ENCODE assay signal across 8 cellular contexts in the genomic region with DNA sequence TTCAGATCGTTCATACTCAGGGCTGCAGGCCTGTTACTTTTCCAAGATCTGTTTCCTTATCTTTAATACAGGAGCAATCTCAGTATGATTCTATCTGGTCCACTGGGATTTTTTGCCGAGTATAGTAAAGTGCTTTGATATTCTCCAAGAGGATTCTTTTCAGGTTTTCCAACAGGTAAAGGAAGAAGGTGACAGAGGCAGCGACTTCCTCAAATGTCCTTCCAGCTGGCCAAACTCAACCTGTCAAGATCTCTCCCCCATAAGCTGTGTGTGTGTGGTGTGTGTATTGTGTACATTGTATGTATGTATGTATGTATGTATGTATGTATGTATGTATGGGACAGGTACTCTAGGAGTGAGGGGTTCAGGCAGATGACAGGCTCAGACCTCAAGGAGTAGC. TPM values are rescaled to one million over a fixed set of nuclear protein-coding genes. Genes with fewer than 3 reads are reported as not detected.
A peak's percentile ranks its signal among the peaks of the same experiment; 100 is the strongest.
DNase-seq lines count a peak whose midpoint lies in the region; ATAC-seq and TF ChIP-seq lines count a peak whose summit lies in the region.

No MANE protein-coding gene starts in this region.

- no peak for TF ChIP-seq CTCF in HEK293 (tag by site-specific recombination; IDR thresholded peaks at IDR 0.05)
- TF ChIP-seq CTCF in smooth muscle cell (IDR thresholded peaks at IDR 0.05; ENCODE audit: borderline replicate concordance, insufficient read depth, poor library complexity, severe bottlenecking), result no peak

- H3K9ac ChIP-seq in smooth muscle cell (ENCODE audit: low read depth), result no peak overlapping the region

- H3K27me3 Mint-ChIP-seq in activated CD4-positive, alpha-beta memory T cell treated with anti-CD3 and anti-CD28 coated beads for 36 hours, result no peaks in the 10 kb centered on the region

- H3K4me1 ChIP-seq in HEK293 (ENCODE audit: control insufficient read depth, insufficient read depth, low read length), result peaks cover 3% of the 10 kb centered on the region; the same call in 1 of the 2 replicates
- H3K4me1 ChIP-seq in iPS DF 6.9 (ENCODE audit: control insufficient read depth, insufficient read depth, low read length), result no peaks in the 10 kb centered on the region
- peaks cover 5% of the 10 kb centered on the region for H3K4me1 ChIP-seq in smooth muscle cell (ENCODE audit: low read depth)

- H3K36me3 Mint-ChIP-seq in activated CD4-positive, alpha-beta memory T cell treated with anti-CD3 and anti-CD28 coated beads for 36 hours, result peaks cover 13% of the 10 kb centered on the region

- intact Hi-C loops in activated CD4-positive, alpha-beta memory T cell treated with anti-CD3 and anti-CD28 coated beads for 36 hours (cut with micrococcal nuclease), result loop anchor here (1.0 to 2.0 kb wide), 4 partner anchors 19 to 51 kb away; partner anchors contain the start of genes CCDC163 and MMACHC

- WGBS in iPS DF 6.9 (ENCODE audit: insufficient coverage, insufficient read length), result no CpG with 5 or more reads among the region's 3 CpGs
- 56% methylated on average over 3 of the region's 3 CpGs for WGBS in smooth muscle cell (ENCODE audit: low lambda C conversion rate)

- H3K27ac Mint-ChIP-seq in activated CD4-positive, alpha-beta memory T cell treated with anti-CD3 and anti-CD28 coated beads for 36 hours, result peak overlapping the region; percentile 91

- no peaks in the 10 kb centered on the region for H3K27me3 ChIP-seq in iPS DF 6.9 (ENCODE audit: control insufficient read depth, insufficient read depth, low read length)
- H3K27me3 ChIP-seq in smooth muscle cell (ENCODE audit: low read depth), result no peaks in the 10 kb centered on the region

- H3K27ac ChIP-seq in HEK293 (ENCODE audit: extremely low read depth, low read depth, low read length) (no peak overlapping the region), iPS DF 6.9 (ENCODE audit: low read length) (no peak overlapping the region), smooth muscle cell (ENCODE audit: low read depth) (no peak overlapping the region)

- H3F3A ChIP-seq in smooth muscle cell (ENCODE audit: low read depth), result no peaks in the 10 kb centered on the region

- no peak for ATAC-seq in GM19452 (IDR thresholded peaks at IDR 0.05; ENCODE audit: unreplicated experiment)

- H3K9me3 Mint-ChIP-seq in activated CD4-positive, alpha-beta memory T cell treated with anti-CD3 and anti-CD28 coated beads for 36 hours, result no peaks in the 10 kb centered on the region

- CTCF ChIA-PET in HEK293 (lab: Yijun Ruan, JAX), result interaction anchor here (0.9 to 1.9 kb wide), 5 partner anchors 18 to 39 kb away, joined by 3 to 8 read pairs (median 6); partner anchors contain the start of gene PRDX1
- CTCF ChIA-PET in activated CD4-positive, alpha-beta memory T cell treated with anti-CD3 and anti-CD28 coated beads for 36 hours (lab: Charles Lee), result interaction anchor here (0.8 to 2.2 kb wide), 9 partner anchors 16 to 248 kb away, joined by 3 to 22 read pairs (median 3); partner anchors contain the start of genes NASP and PRDX1

- no peaks in the 10 kb centered on the region for H3K9me3 ChIP-seq in HEK293 (ENCODE audit: control insufficient read depth, insufficient read depth, low read depth, low read length)
- no peaks in the 10 kb centered on the region for H3K9me3 ChIP-seq in iPS DF 6.9 (ENCODE audit: control insufficient read depth, insufficient read depth, low read length)
- H3K9me3 ChIP-seq in smooth muscle cell (replicated peaks; ENCODE audit: low read depth), result no peaks in the 10 kb centered on the region

- DNase-seq in activated CD4-positive, alpha-beta memory T cell treated with anti-CD3 and anti-CD28 coated beads for 36 hours, result no peak
- DNase-seq in iPS DF 6.9 (ENCODE audit: low read depth, low spot score) (no peak), smooth muscle cell (lab: John Stamatoyannopoulos, UW; ENCODE audit: unreplicated experiment) (no peak), dermis blood vessel endothelial cell (no peak), kidney glomerular epithelial cell (lab: John Stamatoyannopoulos, UW) (no peak), NCI-H2107 (lab: John Stamatoyannopoulos, UW) (no peak)

- peaks cover 14% of the 10 kb centered on the region for H4K20me1 ChIP-seq in smooth muscle cell (ENCODE audit: low read depth)

- H3K4me1 Mint-ChIP-seq in activated CD4-positive, alpha-beta memory T cell treated with anti-CD3 and anti-CD28 coated beads for 36 hours (ENCODE audit: low read depth), result peaks cover 23% of the 10 kb centered on the region

- peak overlapping the region; percentile 89 for H3K4me2 ChIP-seq in smooth muscle cell

- POLR2A ChIA-PET in HEK293 (lab: Yijun Ruan, JAX), result interaction anchor here (1.0 to 5.0 kb wide), 11 partner anchors 12 to 212 kb away, joined by 3 to 66 read pairs (median 6); partner anchors contain the start of genes MUTYH, NASP, PRDX1 and TOE1
- POLR2A ChIA-PET in activated CD4-positive, alpha-beta memory T cell treated with anti-CD3 and anti-CD28 coated beads for 36 hours (lab: Charles Lee), result interaction anchor here (0.6 to 2.1 kb wide), 9 partner anchors 16 to 212 kb away, joined by 3 to 42 read pairs (median 6); partner anchors contain the start of genes CCDC163, MMACHC, NASP and PRDX1

- H3K4me3 Mint-ChIP-seq in activated CD4-positive, alpha-beta memory T cell treated with anti-CD3 and anti-CD28 coated beads for 36 hours, result peak overlapping the region; percentile 94

- H3K4me3 ChIP-seq in HEK293 (ENCODE audit: low read depth, low read length) (peak overlapping the region; percentile 62), iPS DF 6.9 (ENCODE audit: low read length) (peak overlapping the region; percentile 61; the same call in 1 of the 2 replicates), smooth muscle cell (peak overlapping the region; percentile 66)

- peaks cover 6% of the 10 kb centered on the region for H3K79me2 ChIP-seq in smooth muscle cell (ENCODE audit: low read depth)

- H3K36me3 ChIP-seq in HEK293 (ENCODE audit: control insufficient read depth in 2 of 2, insufficient read depth in 1 of 2, low read length in 2 of 2) (peaks cover 0 to 36% of the 10 kb centered on the region in 2 experiments; a peak in 2 of 3 replicates), iPS DF 6.9 (ENCODE audit: control insufficient read depth, insufficient read depth, low read length) (peaks cover 9% of the 10 kb centered on the region; the same call in 1 of the 2 replicates), smooth muscle cell (ENCODE audit: low read depth) (no peaks in the 10 kb centered on the region)

- no peak overlapping the region for H2AFZ ChIP-seq in smooth muscle cell (ENCODE audit: low read depth)

TF ChIP-seq in HEK293, 187 proteins besides CTCF, POLR2A, EP300 and RAD21 (continues in another document):
- TF ChIP-seq REPIN1 (tag by site-specific recombination; IDR thresholded peaks at IDR 0.05; ENCODE audit: low read depth) (no peak), ZNF837 (tag by site-specific recombination; IDR thresholded peaks at IDR 0.05) (no peak), ZNF114 (tag by site-specific recombination; IDR thresholded peaks at IDR 0.05) (no peak), PRDM4 (tag by site-specific recombination; IDR thresholded peaks at IDR 0.05) (no peak)

RNA-seq across cellular contexts. Expression of gene AKR1A1, which starts 1.1 kb away (rescaled TPM):
- total RNA-seq in activated CD4-positive, alpha-beta memory T cell treated with anti-CD3 and anti-CD28 coated beads for 36 hours, result 100 to 1,000 TPM; 184 TPM
- total RNA-seq in smooth muscle cell (64.1 and 91.4 TPM in 2 replicates), dermis blood vessel endothelial cell (141 and 232 TPM in 2 replicates)
- 135 and 148 TPM in 2 replicates for polyA plus RNA-seq in smooth muscle cell

RNA-seq across cellular contexts. Expression of gene PRDX1, which starts 30.0 kb away (rescaled TPM):
- 100 to 1,000 TPM; 479 to 481 TPM for total RNA-seq in activated CD4-positive, alpha-beta memory T cell treated with anti-CD3 and anti-CD28 coated beads for 36 hours
- total RNA-seq in smooth muscle cell (299 and 303 TPM in 2 replicates), dermis blood vessel endothelial cell (698 and 775 TPM in 2 replicates)
- polyA plus RNA-seq in smooth muscle cell, result 369 and 409 TPM in 2 replicates

RNA-seq across cellular contexts. Expression of gene NASP, which starts 32.2 kb away (rescaled TPM):
- 100 to 1,000 TPM; 233 to 235 TPM for total RNA-seq in activated CD4-positive, alpha-beta memory T cell treated with anti-CD3 and anti-CD28 coated beads for 36 hours
- total RNA-seq in smooth muscle cell (40.4 and 83.0 TPM in 2 replicates), dermis blood vessel endothelial cell (88.2 and 114 TPM in 2 replicates)
- 44.9 and 64.2 TPM in 2 replicates for polyA plus RNA-seq in smooth muscle cell

RNA-seq across cellular contexts. Expression of gene MMACHC, which starts 51.6 kb away (rescaled TPM):
- total RNA-seq in activated CD4-positive, alpha-beta memory T cell treated with anti-CD3 and anti-CD28 coated beads for 36 hours, result 1 to 10 TPM; 6.0 to 6.2 TPM
- total RNA-seq in smooth muscle cell (2.5 and 3.0 TPM in 2 replicates), dermis blood vessel endothelial cell (0.51 and 1.4 TPM in 2 replicates)
- polyA plus RNA-seq in smooth muscle cell, result 1.3 and 1.8 TPM in 2 replicates

RNA-seq across cellular contexts. Expression of gene CCDC163, which starts 51.8 kb away (rescaled TPM):
- 1 to 10 TPM; 5.1 to 5.7 TPM for total RNA-seq in activated CD4-positive, alpha-beta memory T cell treated with anti-CD3 and anti-CD28 coated beads for 36 hours
- total RNA-seq in smooth muscle cell (0.18 and 2.4 TPM in 2 replicates), dermis blood vessel endothelial cell (0.23 and 1.0 TPM in 2 replicates)
- polyA plus RNA-seq in smooth muscle cell, result 1.3 and 2.1 TPM in 2 replicates
